ENCODE assay signal across 13 cellular contexts in genomic region chr18:13608791-13609552, GRCh38.
DNase-seq lines count a peak whose midpoint lies in the region; ATAC-seq and TF ChIP-seq lines count a peak whose summit lies in the region.
"Had no signal": no experiment of that assay in that cellular context is flagged by ENCODE, and none has a peak within 500 bp of the region (broad histone marks: within the 10 kb centered on the region; RNA-seq: fewer than 3 reads in every experiment).

No MANE protein-coding gene starts in this region.

- H2BK120ac ChIP-seq in mesenchymal stem cell (ENCODE audit: low read depth, low read length) = no peak overlapping the region

- H3K4me2 ChIP-seq in PC-3 (ENCODE audit: low read length) (no peak overlapping the region), mesenchymal stem cell (ENCODE audit: low read length, poor library complexity, severe bottlenecking) (no peak overlapping the region)

- no peaks in the 10 kb centered on the region for H3F3A ChIP-seq in PC-3 (ENCODE audit: low read length, unreplicated experiment)

- POLR2A ChIA-PET in PC-3 (lab: Charles Lee; ENCODE audit: unreplicated experiment) (no interaction called here), WTC11 (lab: Charles Lee) (no interaction called here)

- no peak overlapping the region for H3K23ac ChIP-seq in mesenchymal stem cell (ENCODE audit: low read length in 2 of 2)

- H3K27ac ChIP-seq in PC-3 (ENCODE audit: low read length) (no peak overlapping the region), mesenchymal stem cell (ENCODE audit: low read length, poor library complexity, severe bottlenecking) (no peak overlapping the region)
- H3K27ac ChIP-seq: cardiac muscle cell, HL-60, RWPE1 had no signal

- 35% methylated on average over 11 of the region's 16 CpGs for WGBS in mesenchymal stem cell

- CTCF ChIA-PET in PC-3 (lab: Charles Lee) (no interaction called here), WTC11 (lab: Charles Lee) (interaction anchor here (0.9 kb wide), 1 partner anchor 51 kb away, joined by 3 read pairs; no protein-coding TSS in a partner anchor)

- H3K9ac ChIP-seq in PC-3 (ENCODE audit: low read length) (no peak overlapping the region), mesenchymal stem cell (ENCODE audit: low read length) (no peak overlapping the region)

- no peaks in the 10 kb centered on the region for H3K79me1 ChIP-seq in mesenchymal stem cell (replicated peaks; ENCODE audit: low read length, poor library complexity, severe bottlenecking)

- no peak overlapping the region for H3K4me3 Mint-ChIP-seq in activated T-helper 2 cell treated with anti-CD3 and anti-CD28 coated beads, Interferon-gamma antibody, Interleukin-2, Interleukin-4, amounts not matched to agents 10 μg/mL and 5 μg/mL and 100 μg/mL, durations not matched to agents 14 hours and 24 hours and 36 hours (ENCODE audit: low read depth)
- H3K4me3 Mint-ChIP-seq in WTC11 = no peak overlapping the region

- no peak overlapping the region for H4K8ac ChIP-seq in mesenchymal stem cell (ENCODE audit: low read length)

- no peak overlapping the region for H3K18ac ChIP-seq in mesenchymal stem cell (ENCODE audit: low read depth in 1 of 2, low read length in 2 of 2)

- H3K4me1 ChIP-seq in PC-3 (ENCODE audit: insufficient read depth, low read length) (no peaks in the 10 kb centered on the region; the same call in 1 of the 2 replicates), mesenchymal stem cell (ENCODE audit: control insufficient read depth, insufficient read depth, low read depth, low read length) (peaks cover 3% of the 10 kb centered on the region)

- no peak overlapping the region for H3K4ac ChIP-seq in mesenchymal stem cell (ENCODE audit: low read depth in 1 of 2, low read length in 2 of 2)

- H4K20me1 ChIP-seq in PC-3 (ENCODE audit: low read length) = no peaks in the 10 kb centered on the region

- no peak for TF ChIP-seq CTCF in PC-3 (conservative IDR thresholded peaks at IDR 0.05; ENCODE audit: low read depth, low read length)
- TF ChIP-seq CTCF in WTC11 (IDR thresholded peaks at IDR 0.05) = no peak

- BruUV-seq in PC-3 (replicated peaks; lab: Mats Ljungman, UMichigan) = no TSS peak

- peaks cover 6% of the 10 kb centered on the region for H3K9me3 Mint-ChIP-seq in activated T-helper 2 cell treated with anti-CD3 and anti-CD28 coated beads, Interferon-gamma antibody, Interleukin-2, Interleukin-4, amounts not matched to agents 10 μg/mL and 5 μg/mL and 100 μg/mL, durations not matched to agents 14 hours and 24 hours and 36 hours
- H3K9me3 Mint-ChIP-seq in WTC11 = no peaks in the 10 kb centered on the region

- peak; percentile 32 for DNase-seq in NCI-H2029 (lab: John Stamatoyannopoulos, UW)
- no peak for DNase-seq in NCI-H2029 treated with DMSO at 0.1 percent for 48 hours (lab: John Stamatoyannopoulos, UW)
- peak; percentile 58 for DNase-seq in MV-4-11 (lab: John Stamatoyannopoulos, UW)
- DNase-seq in activated T-helper 2 cell treated with anti-CD3 and anti-CD28 coated beads, Interferon-gamma antibody, Interleukin-2, Interleukin-4, amounts not matched to agents 10 μg/mL and 5 μg/mL and 100 μg/mL, durations not matched to agents 14 hours and 24 hours and 36 hours (ENCODE audit: low spot score) = no peak
- DNase-seq in stimulated activated CD8-positive, alpha-beta memory T cell treated with anti-CD3 and anti-CD28 coated beads, Interleukin-15, amount 100 ng/mL, for 48 hours (ENCODE audit: low read depth in 2 of 2) = peak; percentile 38 to 47
- DNase-seq in PC-3 = no peak
- DNase-seq in WTC11 (ENCODE audit: low spot score) = no peak
- no peak for DNase-seq in mesenchymal stem cell
- DNase-seq: kidney glomerular epithelial cell, NCI-H2081 had no signal

- no peak overlapping the region for H4K91ac ChIP-seq in mesenchymal stem cell (ENCODE audit: low read length)

- no peaks in the 10 kb centered on the region for H3K9me2 ChIP-seq in PC-3 (replicated peaks; ENCODE audit: low read length)

- no peaks in the 10 kb centered on the region for H3K27me3 Mint-ChIP-seq in activated T-helper 2 cell treated with anti-CD3 and anti-CD28 coated beads, Interferon-gamma antibody, Interleukin-2, Interleukin-4, amounts not matched to agents 10 μg/mL and 5 μg/mL and 100 μg/mL, durations not matched to agents 14 hours and 24 hours and 36 hours (ENCODE audit: low read depth)
- peaks cover 34% of the 10 kb centered on the region for H3K27me3 Mint-ChIP-seq in WTC11 (ENCODE audit: low read depth)

- H2BK5ac ChIP-seq in mesenchymal stem cell (ENCODE audit: low read depth, low read length, poor library complexity, severe bottlenecking) = no peak overlapping the region

- no peak overlapping the region for H3K14ac ChIP-seq in mesenchymal stem cell (ENCODE audit: low read length in 2 of 2)

- no peaks in the 10 kb centered on the region for H3K79me2 ChIP-seq in PC-3 (ENCODE audit: low read length)

- no peak overlapping the region for H2BK12ac ChIP-seq in mesenchymal stem cell (ENCODE audit: low read length in 2 of 2)

- H3K36me3 ChIP-seq in PC-3 (ENCODE audit: low read depth, low read length) = no peaks in the 10 kb centered on the region
- no peaks in the 10 kb centered on the region for H3K36me3 ChIP-seq in mesenchymal stem cell (ENCODE audit: control insufficient read depth in 1 of 2, insufficient read depth in 2 of 2, low read depth in 1 of 2, low read length in 2 of 2)
- H3K36me3 ChIP-seq: cardiac muscle cell had no signal

- H3K4me1 Mint-ChIP-seq in activated T-helper 2 cell treated with anti-CD3 and anti-CD28 coated beads, Interferon-gamma antibody, Interleukin-2, Interleukin-4, amounts not matched to agents 10 μg/mL and 5 μg/mL and 100 μg/mL, durations not matched to agents 14 hours and 24 hours and 36 hours (ENCODE audit: low read depth) = peaks cover 60% of the 10 kb centered on the region
- H3K4me1 Mint-ChIP-seq in WTC11 = peaks cover 21% of the 10 kb centered on the region

- no peak overlapping the region for H2AK5ac ChIP-seq in mesenchymal stem cell (ENCODE audit: low read length, severe bottlenecking)

- H3K4me3 ChIP-seq in PC-3 (ENCODE audit: low read length) = no peak overlapping the region
- no peak overlapping the region for H3K4me3 ChIP-seq in mesenchymal stem cell (ENCODE audit: insufficient read depth in 1 of 2, low read depth in 1 of 2, low read length in 2 of 2)
- H3K4me3 ChIP-seq: cardiac muscle cell had no signal

- ATAC-seq in PC-3 (no peak), WTC11 (no peak)

- no peak overlapping the region for H2BK15ac ChIP-seq in mesenchymal stem cell (ENCODE audit: low read depth, poor library complexity, severe bottlenecking)

- H2AFZ ChIP-seq in PC-3 (ENCODE audit: low read length) (no peak overlapping the region), mesenchymal stem cell (ENCODE audit: low read depth, low read length) (no peak overlapping the region)

- no peaks in the 10 kb centered on the region for H3K9me3 ChIP-seq in PC-3 (ENCODE audit: low read length)
- H3K9me3 ChIP-seq in mesenchymal stem cell (ENCODE audit: control insufficient read depth, low read length) = no peaks in the 10 kb centered on the region

- H3K36me3 Mint-ChIP-seq in activated T-helper 2 cell treated with anti-CD3 and anti-CD28 coated beads, Interferon-gamma antibody, Interleukin-2, Interleukin-4, amounts not matched to agents 10 μg/mL and 5 μg/mL and 100 μg/mL, durations not matched to agents 14 hours and 24 hours and 36 hours (ENCODE audit: low read depth) = peaks cover 9% of the 10 kb centered on the region
- no peaks in the 10 kb centered on the region for H3K36me3 Mint-ChIP-seq in WTC11

- H3K27me3 ChIP-seq in PC-3 (ENCODE audit: low read length) (peaks cover 81% of the 10 kb centered on the region), mesenchymal stem cell (ENCODE audit: control insufficient read depth in 1 of 2, insufficient read depth in 1 of 2, low read length in 2 of 2) (peaks cover 23 to 50% of the 10 kb centered on the region in 2 experiments)

- peak overlapping the region; percentile 72 for H3K27ac Mint-ChIP-seq in activated T-helper 2 cell treated with anti-CD3 and anti-CD28 coated beads, Interferon-gamma antibody, Interleukin-2, Interleukin-4, amounts not matched to agents 10 μg/mL and 5 μg/mL and 100 μg/mL, durations not matched to agents 14 hours and 24 hours and 36 hours
- no peak overlapping the region for H3K27ac Mint-ChIP-seq in WTC11

- intact Hi-C loops in activated T-helper 2 cell treated with anti-CD3 and anti-CD28 coated beads, Interferon-gamma antibody, Interleukin-2, Interleukin-4, amounts not matched to agents 10 μg/mL and 5 μg/mL and 100 μg/mL, durations not matched to agents 14 hours and 24 hours and 36 hours (cut with micrococcal nuclease) = loop anchor here (1.0 kb wide), 1 partner anchor 32 kb away; no protein-coding TSS in a partner anchor
- intact Hi-C loops in PC-3 (cut with micrococcal nuclease) = no loop called here

TF ChIP-seq in WTC11, 78 proteins besides CTCF, POLR2A, EP300 and RAD21 (continues in another document):
- no peak for TF ChIP-seq RORB (CRISPR knock-in tag; IDR thresholded peaks at IDR 0.05)
- TF ChIP-seq FOXJ3 (CRISPR knock-in tag; IDR thresholded peaks at IDR 0.05; ENCODE audit: borderline replicate concordance) = no peak
- no peak for TF ChIP-seq NFATC4 (CRISPR knock-in tag; IDR thresholded peaks at IDR 0.05)
- TF ChIP-seq E2F4 (CRISPR knock-in tag; IDR thresholded peaks at IDR 0.05; ENCODE audit: borderline replicate concordance, low read depth) = no peak
- TF ChIP-seq ZNF425 (CRISPR knock-in tag; conservative IDR thresholded peaks at IDR 0.05) = no peak

Comparison
In these comparisons a context has a peak if more than half of its experiments do, and no peak if none do; other contexts are left out.
1. DNase-seq: peak in NCI-H2029 (single experiment), MV-4-11 (single experiment) and stimulated activated CD8-positive, alpha-beta memory T cell treated with anti-CD3 and anti-CD28 coated beads, Interleukin-15, amount 100 ng/mL, for 48 hours (2 of 2); none in NCI-H2029 treated with DMSO at 0.1 percent for 48 hours (single experiment), activated T-helper 2 cell treated with anti-CD3 and anti-CD28 coated beads, Interferon-gamma antibody, Interleukin-2, Interleukin-4, amounts not matched to agents 10 μg/mL and 5 μg/mL and 100 μg/mL, durations not matched to agents 14 hours and 24 hours and 36 hours (single experiment), PC-3 (single experiment), WTC11 (single experiment) and mesenchymal stem cell (single experiment).